In genomic region chr6:31559958-31560696, GRCh38 we compare ENCODE assay signal across 8 cellular contexts. TPM values are rescaled to one million over a fixed set of nuclear protein-coding genes. Genes with fewer than 3 reads are reported as not detected.
A peak's percentile ranks its signal among the peaks of the same experiment; 100 is the strongest.
DNase-seq lines count a peak whose midpoint lies in the region; ATAC-seq and TF ChIP-seq lines count a peak whose summit lies in the region.

No MANE protein-coding gene starts in this region.

- TF ChIP-seq CTCF in GM12865 (IDR thresholded peaks at IDR 0.05; ENCODE audit: insufficient read depth, low read depth, low read length, missing control alignments) (no peak), testis (IDR thresholded peaks at IDR 0.05) (no peak)

- TF ChIP-seq POLR2A in testis (IDR thresholded peaks at IDR 0.05) = no peak

- H3K4me1 ChIP-seq in testis = no peaks in the 10 kb centered on the region

- peak overlapping the region; percentile 58 for H3K4me3 ChIP-seq in GM12865 (ENCODE audit: low read depth, low read length)
- no peak overlapping the region for H3K4me3 ChIP-seq in testis

- peak; percentile 59 for ATAC-seq in GM21825 (IDR thresholded peaks at IDR 0.05; ENCODE audit: unreplicated experiment)

- peaks cover 75% of the 10 kb centered on the region for H3K36me3 Mint-ChIP-seq in activated T-cell treated with anti-CD3 and anti-CD28 coated beads, Interleukin-2, amount 50 U/mL, for 24 hours (ENCODE audit: low read depth)

- no peaks in the 10 kb centered on the region for H3K27me3 ChIP-seq in testis

- peak overlapping the region; percentile 67 for H3K4me3 Mint-ChIP-seq in activated T-cell treated with anti-CD3 and anti-CD28 coated beads, Interleukin-2, amount 50 U/mL, for 24 hours

- H3K4me1 Mint-ChIP-seq in activated T-cell treated with anti-CD3 and anti-CD28 coated beads, Interleukin-2, amount 50 U/mL, for 24 hours (ENCODE audit: low read depth) = peaks cover 81% of the 10 kb centered on the region

- H3K27me3 Mint-ChIP-seq in activated T-cell treated with anti-CD3 and anti-CD28 coated beads, Interleukin-2, amount 50 U/mL, for 24 hours = no peaks in the 10 kb centered on the region

- H3K9me3 ChIP-seq in testis = no peaks in the 10 kb centered on the region

- H3K27ac ChIP-seq in testis = no peak overlapping the region

- no peaks in the 10 kb centered on the region for H3K36me3 ChIP-seq in testis (ENCODE audit: low read depth, missing control alignments)

- 68 to 69% methylated on average over 7 of the region's 7 CpGs for WGBS in testis, 2 donors

- DNase-seq in GM12865 (ENCODE audit: low read depth) = peak; percentile 95
- DNase-seq in LHCN-M2 (ENCODE audit: low read depth) = peak; percentile 86
- DNase-seq in activated T-cell treated with anti-CD3 and anti-CD28 coated beads, Interleukin-2, amount 50 U/mL, for 24 hours = peak; percentile 69
- DNase-seq in glomerular visceral epithelial cell (ENCODE audit: extremely low spot score) = peak; percentile 90
- DNase-seq in renal cortical epithelial cell (ENCODE audit: low read depth) = peak; percentile 80
- no peak for DNase-seq in H4 (ENCODE audit: low spot score)
- DNase-seq in testis = no peak

- H3K9me3 Mint-ChIP-seq in activated T-cell treated with anti-CD3 and anti-CD28 coated beads, Interleukin-2, amount 50 U/mL, for 24 hours = peaks cover 1% of the 10 kb centered on the region

- intact Hi-C loops in testis (cut with DNase I; ENCODE audit: low total_unique reads) = no loop called here

- H3K27ac Mint-ChIP-seq in activated T-cell treated with anti-CD3 and anti-CD28 coated beads, Interleukin-2, amount 50 U/mL, for 24 hours = peak overlapping the region; percentile 92

RNA-seq across cellular contexts. Expression of gene LTA, which starts 12.0 kb away (rescaled TPM):
- total RNA-seq in LHCN-M2 (2014; rRNA removed) (not detected in 2 replicates), renal cortical epithelial cell (not detected in 2 replicates), testis (1 to 10 TPM; 1.3 to 2.6 TPM)
- polyA plus RNA-seq in LHCN-M2 (2012) = 0.04 TPM
- not detected in 2 replicates for total RNA-seq in H4 (2014; rRNA removed; shearing (Covaris generic))
- polyA plus RNA-seq in testis (ENCODE audit: insufficient read depth, low read depth, low replicate concordance) = 2.0 TPM

RNA-seq across cellular contexts. Expression of gene NFKBIL1, which starts 12.7 kb away (rescaled TPM):
- total RNA-seq in LHCN-M2 (2014; rRNA removed) (21.2 and 26.8 TPM in 2 replicates), renal cortical epithelial cell (17.6 and 30.0 TPM in 2 replicates), testis (10 to 100 TPM; 51.2 to 55.3 TPM)
- polyA plus RNA-seq in LHCN-M2 (2012) = 13.7 TPM
- total RNA-seq in H4 (2014; rRNA removed; shearing (Covaris generic)) = 12.9 and 13.6 TPM in 2 replicates
- 25.9 TPM for polyA plus RNA-seq in testis (ENCODE audit: insufficient read depth, low read depth, low replicate concordance)

RNA-seq across cellular contexts. Expression of gene ATP6V1G2, which starts 13.7 kb away (rescaled TPM):
- total RNA-seq in LHCN-M2 (2014; rRNA removed) = 3.1 and 3.3 TPM in 2 replicates
- 2.7 TPM for polyA plus RNA-seq in LHCN-M2 (2012)
- 1.0 TPM in 1 of 2 replicates, not detected in the other for total RNA-seq in renal cortical epithelial cell
- 0.60 TPM in 1 of 2 replicates, not detected in the other for total RNA-seq in H4 (2014; rRNA removed; shearing (Covaris generic))
- total RNA-seq in testis = 1 to 10 TPM; 3.3 to 6.9 TPM
- 4.7 TPM for polyA plus RNA-seq in testis (ENCODE audit: insufficient read depth, low read depth, low replicate concordance)

RNA-seq across cellular contexts. Expression of gene TNF, which starts 15.2 kb away (rescaled TPM):
- not detected in 2 replicates for total RNA-seq in LHCN-M2 (2014; rRNA removed)
- 0.09 TPM for polyA plus RNA-seq in LHCN-M2 (2012)
- total RNA-seq in renal cortical epithelial cell = 2.4 and 7.8 TPM in 2 replicates
- total RNA-seq in H4 (2014; rRNA removed; shearing (Covaris generic)) = not detected in 2 replicates
- total RNA-seq in testis = under 1 TPM; 0.24 to 0.31 TPM
- polyA plus RNA-seq in testis (ENCODE audit: insufficient read depth, low read depth, low replicate concordance) = 1.1 TPM

RNA-seq across cellular contexts. Expression of gene DDX39B, which starts 18.3 kb away (rescaled TPM):
- total RNA-seq in LHCN-M2 (2014; rRNA removed) = 402 and 452 TPM in 2 replicates
- polyA plus RNA-seq in LHCN-M2 (2012) = 244 TPM
- total RNA-seq in renal cortical epithelial cell = 234 and 346 TPM in 2 replicates
- 580 and 595 TPM in 2 replicates for total RNA-seq in H4 (2014; rRNA removed; shearing (Covaris generic))
- 100 to 1,000 TPM; 312 to 360 TPM for total RNA-seq in testis
- polyA plus RNA-seq in testis (ENCODE audit: insufficient read depth, low read depth, low replicate concordance) = 250 TPM

Comparison
In these comparisons a context has a peak if more than half of its experiments do, and no peak if none do; other contexts are left out.
1. DNase-seq: peak in GM12865 (single experiment), LHCN-M2 (single experiment), activated T-cell treated with anti-CD3 and anti-CD28 coated beads, Interleukin-2, amount 50 U/mL, for 24 hours (single experiment), glomerular visceral epithelial cell (single experiment) and renal cortical epithelial cell (single experiment); none in H4 (single experiment) and testis (single experiment).